8 cellular contexts compared by ENCODE assay signal in genomic region chr2:60555066-60555793, GRCh38. TPM values are rescaled to one million over a fixed set of nuclear protein-coding genes. Genes with fewer than 3 reads are reported as not detected.
A peak's percentile ranks its signal among the peaks of the same experiment; 100 is the strongest.
DNase-seq lines count a peak whose midpoint lies in the region; ATAC-seq lines count a peak whose summit lies in the region.

No MANE protein-coding gene starts in this region.

- ATAC-seq in GM21360 (IDR thresholded peaks at IDR 0.05; ENCODE audit: unreplicated experiment): peak; percentile 37
- ATAC-seq in left cardiac atrium: peak; percentile 17 to 24

- DNase-seq in Daoy (ENCODE audit: low read depth): peak; percentile 82
- DNase-seq in HT-29 (ENCODE audit: low spot score): peak; percentile 33
- peak; percentile 85 for DNase-seq in RKO (ENCODE audit: low spot score)
- peak; percentile 59 for DNase-seq in activated naive CD4-positive, alpha-beta T cell treated with anti-CD3 and anti-CD28 coated beads, Interleukin-2, amount 50 U/mL, for 16 hours
- no peak for DNase-seq in left cardiac atrium
- peak; percentile 32 for DNase-seq in pulmonary artery endothelial cell (ENCODE audit: low read depth, low spot score)
- DNase-seq in putamen (ENCODE audit: low spot score): no peak

- intact Hi-C loops in left cardiac atrium (cut with DNase I): loop anchor here (5.0 to 10.0 kb wide), 2 partner anchors 220 to 1248 kb away; no protein-coding TSS in a partner anchor

RNA-seq across cellular contexts. Expression of gene BCL11A, which starts 1.8 kb away (rescaled TPM):
- 4.5 and 7.8 TPM in 2 replicates for total RNA-seq in Daoy (2014; rRNA removed; shearing (Covaris generic))
- total RNA-seq in HT-29 (2014; rRNA removed; shearing (Covaris generic)): not detected in 2 replicates
- total RNA-seq in left cardiac atrium (1 to 10 TPM; 4.5 to 4.7 TPM), pulmonary artery endothelial cell (0.04 and 0.07 TPM in 2 replicates)

Comparison
In these comparisons a context has a peak if more than half of its experiments do, and no peak if none do; other contexts are left out.
1. DNase-seq: peak in Daoy (single experiment), HT-29 (single experiment), RKO (single experiment), activated naive CD4-positive, alpha-beta T cell treated with anti-CD3 and anti-CD28 coated beads, Interleukin-2, amount 50 U/mL, for 16 hours (single experiment) and pulmonary artery endothelial cell (single experiment); none in left cardiac atrium (single experiment) and putamen (single experiment).